In the genomic region with DNA sequence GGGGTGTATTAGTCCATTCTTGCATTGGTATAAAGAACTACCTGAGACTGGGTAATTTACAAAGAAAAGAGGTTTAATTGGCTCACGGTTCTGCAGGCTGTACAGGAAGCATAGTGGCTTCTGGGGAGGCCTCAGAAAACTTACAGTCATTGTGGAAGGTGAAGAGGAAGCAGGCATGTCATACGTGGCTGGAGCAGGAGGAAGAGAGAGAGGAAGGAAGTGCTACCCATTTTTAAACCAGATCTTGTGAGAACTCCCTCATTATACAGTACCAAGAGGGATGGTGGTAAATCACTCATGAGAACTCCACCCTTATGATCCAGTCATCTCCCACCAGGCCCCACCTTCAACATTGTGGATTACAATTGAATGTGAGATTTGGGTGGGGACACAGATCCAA, we compare ENCODE assay signal across 13 cellular contexts.
"Had no signal": no experiment of that assay in that cellular context is flagged by ENCODE, and none has a peak within 500 bp of the region (broad histone marks: within the 10 kb centered on the region; RNA-seq: fewer than 3 reads in every experiment).

No MANE protein-coding gene starts in this region.

- H3K4me2 ChIP-seq: neural progenitor cell had no signal

- H2AFZ ChIP-seq: neural progenitor cell, parathyroid adenoma had no signal

- H3K27ac ChIP-seq: neural progenitor cell, parathyroid adenoma, tibial artery, uterus had no signal

- H3K4me1 ChIP-seq: parathyroid adenoma, tibial artery, uterus had no signal

- H3K4me3 Mint-ChIP-seq: activated CD4-positive, alpha-beta memory T cell treated with anti-CD3 and anti-CD28 coated beads, Interleukin-2, amount 10 ng/mL, durations not matched to agents 7 days and 5 days; dendritic cell treated with granulocyte-macrophage colony-stimulating factor and Interleukin-4, amounts not matched to agents 40 ng/mL and 50 ng/mL, for 4 days; effector memory CD8-positive, alpha-beta T cell; neural progenitor cell; T-helper 2 cell treated with Interferon-gamma antibody and Interleukin-4, amounts not matched to agents 5 μg/mL and 100 μg/mL, for 36 hours had no signal

- H3K4me3 ChIP-seq: neural progenitor cell, tibial artery, uterus had no signal

- H3K9me3 Mint-ChIP-seq: neural progenitor cell had no signal

- H3K27me3 ChIP-seq: neural progenitor cell, tibial artery, uterus had no signal

- H3K79me2 ChIP-seq: parathyroid adenoma had no signal

- H3K36me3 ChIP-seq: neural progenitor cell, tibial artery, uterus had no signal

- DNase-seq: activated CD4-positive, alpha-beta T cell treated with anti-CD3 and anti-CD28 coated beads for 1 hour; activated naive CD4-positive, alpha-beta T cell treated with Interleukin-2 at 50 U/mL for 16 hours; central memory CD4-positive, alpha-beta T cell; left ventricle myocardium superior; stimulated activated CD4-positive, alpha-beta T cell treated with anti-CD3 and anti-CD28 coated beads, Interleukin-4, amount 100 ng/mL, for 4 hours; tibial artery; uterus had no signal

- H3K27me3 Mint-ChIP-seq: activated CD4-positive, alpha-beta memory T cell treated with anti-CD3 and anti-CD28 coated beads, Interleukin-2, amount 10 ng/mL, durations not matched to agents 7 days and 5 days; dendritic cell treated with granulocyte-macrophage colony-stimulating factor and Interleukin-4, amounts not matched to agents 40 ng/mL and 50 ng/mL, for 4 days; effector memory CD8-positive, alpha-beta T cell had no signal

- H3K9me3 ChIP-seq: tibial artery, uterus had no signal

- H3K27ac Mint-ChIP-seq: activated CD4-positive, alpha-beta memory T cell treated with anti-CD3 and anti-CD28 coated beads, Interleukin-2, amount 10 ng/mL, durations not matched to agents 7 days and 5 days; dendritic cell treated with granulocyte-macrophage colony-stimulating factor and Interleukin-4, amounts not matched to agents 40 ng/mL and 50 ng/mL, for 4 days; neural progenitor cell; T-helper 2 cell treated with Interferon-gamma antibody and Interleukin-4, amounts not matched to agents 5 μg/mL and 100 μg/mL, for 36 hours had no signal
